In genomic region chr4:73259552-73260140, GRCh38 we compare ENCODE assay signal across 7 cellular contexts. TPM values are rescaled to one million over a fixed set of nuclear protein-coding genes. Genes with fewer than 3 reads are reported as not detected.
DNase-seq lines count a peak whose midpoint lies in the region; ATAC-seq, FAIRE-seq and TF ChIP-seq lines count a peak whose summit lies in the region.

No MANE protein-coding gene starts in this region.

- H3K9me3 Mint-ChIP-seq in activated naive CD4-positive, alpha-beta T cell treated with anti-CD3 and anti-CD28 coated beads, Interleukin-2, amount 50 U/mL, for 72 hours = no peaks in the 10 kb centered on the region
- H3K9me3 Mint-ChIP-seq in stimulated activated memory B cell treated with anti-CD40 and anti-IgM and Interleukin-4, amounts not matched to agents 10 μg/mL and 1 μg/mL and 100 μg/mL, for 72 hours = no peaks in the 10 kb centered on the region

- no peak for FAIRE-seq in H54 (lab: Jason Lieb, UNC)

- TF ChIP-seq POLR2A in H54 (IDR thresholded peaks at IDR 0.05; ENCODE audit: low read depth, low read length) = no peak

- peak overlapping the region; percentile 97 to 99 for H3K27ac Mint-ChIP-seq in activated naive CD4-positive, alpha-beta T cell treated with anti-CD3 and anti-CD28 coated beads, Interleukin-2, amount 50 U/mL, for 72 hours
- peak overlapping the region; percentile 97 for H3K27ac Mint-ChIP-seq in stimulated activated memory B cell treated with anti-CD40 and anti-IgM and Interleukin-4, amounts not matched to agents 10 μg/mL and 1 μg/mL and 100 μg/mL, for 72 hours

- H3K4me1 Mint-ChIP-seq in stimulated activated memory B cell treated with anti-CD40 and anti-IgM and Interleukin-4, amounts not matched to agents 10 μg/mL and 1 μg/mL and 100 μg/mL, for 72 hours = peaks cover 44% of the 10 kb centered on the region

- H3K4me3 ChIP-seq in iPS-18c (ENCODE audit: insufficient read depth, low read depth, low read length) = peak overlapping the region; percentile 90

- ATAC-seq in GM21526 (IDR thresholded peaks at IDR 0.05; ENCODE audit: low FRiP score, unreplicated experiment) = peak; percentile 11
- ATAC-seq in activated naive CD4-positive, alpha-beta T cell treated with anti-CD3 and anti-CD28 coated beads, Interleukin-2, amount 50 U/mL, for 72 hours = peak; percentile 13 to 21
- ATAC-seq in stimulated activated memory B cell treated with anti-CD40 and anti-IgM and Interleukin-4, amounts not matched to agents 10 μg/mL and 1 μg/mL and 100 μg/mL, for 72 hours = peak; percentile 0

- H3K36me3 ChIP-seq in KOPT-K1 (ENCODE audit: insufficient read depth, low read length) = peaks cover 22% of the 10 kb centered on the region

- H3K27me3 Mint-ChIP-seq in stimulated activated memory B cell treated with anti-CD40 and anti-IgM and Interleukin-4, amounts not matched to agents 10 μg/mL and 1 μg/mL and 100 μg/mL, for 72 hours = no peaks in the 10 kb centered on the region

- peaks cover 32 to 34% of the 10 kb centered on the region in 2 donors for H3K36me3 Mint-ChIP-seq in activated naive CD4-positive, alpha-beta T cell treated with anti-CD3 and anti-CD28 coated beads, Interleukin-2, amount 50 U/mL, for 72 hours
- H3K36me3 Mint-ChIP-seq in stimulated activated memory B cell treated with anti-CD40 and anti-IgM and Interleukin-4, amounts not matched to agents 10 μg/mL and 1 μg/mL and 100 μg/mL, for 72 hours = no peaks in the 10 kb centered on the region

- DNase-seq in GM10266 (ENCODE audit: extremely low spot score) (peak; percentile 12), H54 (ENCODE audit: insufficient read length, low spot score) (no peak)
- DNase-seq in activated naive CD4-positive, alpha-beta T cell treated with anti-CD3 and anti-CD28 coated beads, Interleukin-2, amount 50 U/mL, for 72 hours (ENCODE audit: low spot score in 2 of 2) = no peak

- TF ChIP-seq CTCF in GM10266 (IDR thresholded peaks at IDR 0.05; ENCODE audit: control insufficient read depth, insufficient read depth, low read depth, missing control alignments) = no peak

- H3K27ac ChIP-seq in KOPT-K1 (ENCODE audit: low read depth, low read length, poor library complexity, severe bottlenecking) = peak overlapping the region; percentile 93

- H3K9me3 ChIP-seq in KOPT-K1 (ENCODE audit: insufficient read depth, low read length, poor library complexity, severe bottlenecking) (no peaks in the 10 kb centered on the region), iPS-18c (ENCODE audit: control insufficient read depth, insufficient read depth, low read length) (no peaks in the 10 kb centered on the region)

- H3K4me3 Mint-ChIP-seq in stimulated activated memory B cell treated with anti-CD40 and anti-IgM and Interleukin-4, amounts not matched to agents 10 μg/mL and 1 μg/mL and 100 μg/mL, for 72 hours = peak overlapping the region; percentile 92

RNA-seq across cellular contexts. Expression of gene ANKRD17, which starts 1.0 kb away (rescaled TPM):
- 10 to 100 TPM; 39.1 to 73.9 TPM for total RNA-seq in activated naive CD4-positive, alpha-beta T cell treated with anti-CD3 and anti-CD28 coated beads, Interleukin-2, amount 50 U/mL, for 72 hours
